In the genomic region with DNA sequence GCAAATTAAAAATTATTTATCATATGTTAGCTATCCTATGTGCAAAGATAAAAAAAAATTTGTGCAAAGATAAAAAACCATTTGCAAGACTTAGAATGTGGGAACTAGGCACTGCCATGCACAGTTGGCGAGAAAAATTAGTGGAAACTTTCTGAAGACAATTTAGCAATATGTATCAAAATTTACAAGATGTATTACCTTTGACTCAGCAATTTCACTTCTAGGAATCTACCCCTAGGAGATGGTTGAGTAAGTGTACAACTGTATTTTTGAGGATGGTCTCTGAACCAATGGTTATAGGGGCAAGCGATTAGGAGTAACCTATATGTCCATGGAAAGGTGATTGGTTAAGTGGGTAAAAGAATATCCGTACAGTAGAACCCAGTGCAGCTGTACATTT, we compare ENCODE assay signal across 17 cellular contexts.
DNase-seq lines count a peak whose midpoint lies in the region; ATAC-seq and TF ChIP-seq lines count a peak whose summit lies in the region.
"Had no signal": no experiment of that assay in that cellular context is flagged by ENCODE, and none has a peak within 500 bp of the region (broad histone marks: within the 10 kb centered on the region; RNA-seq: fewer than 3 reads in every experiment).

No MANE protein-coding gene starts in this region.

- H2AFZ ChIP-seq in PC-3 (ENCODE audit: low read length) = no peak overlapping the region
- H2AFZ ChIP-seq in osteoblast (ENCODE audit: low read length) = no peak overlapping the region

- H3K4me3 ChIP-seq in PC-3 (ENCODE audit: low read length) (peak overlapping the region; percentile 9; the same call in 1 of the 2 replicates), SK-N-MC (no peak overlapping the region), osteoblast (ENCODE audit: insufficient read depth, low read length) (no peak overlapping the region)
- H3K4me3 ChIP-seq: HAP-1 had no signal

- intact Hi-C loops in PC-3 (cut with micrococcal nuclease) = no loop called here

- H3K36me3 ChIP-seq in PC-3 (ENCODE audit: low read depth, low read length) (no peaks in the 10 kb centered on the region), SK-N-MC (ENCODE audit: insufficient read depth, low read length) (no peaks in the 10 kb centered on the region), osteoblast (ENCODE audit: insufficient read depth, low read length) (no peaks in the 10 kb centered on the region)
- H3K36me3 ChIP-seq: BE2C, HAP-1 had no signal

- H3K9me2 ChIP-seq in PC-3 (replicated peaks; ENCODE audit: low read length) = no peaks in the 10 kb centered on the region

- ATAC-seq in PC-3 (no peak), HG02885 (IDR thresholded peaks at IDR 0.05; ENCODE audit: poor library complexity, unreplicated experiment) (no peak)

- peak overlapping the region; percentile 92 for H3K27ac ChIP-seq in PC-3 (ENCODE audit: low read length)
- H3K27ac ChIP-seq in SK-N-MC = peak overlapping the region; percentile 14; the same call in 1 of the 2 replicates
- peak overlapping the region; percentile 60 for H3K27ac ChIP-seq in osteoblast (ENCODE audit: low read depth, low read length)
- H3K27ac ChIP-seq: 22Rv1, HL-60 had no signal

- H3K27me3 Mint-ChIP-seq in activated naive CD8-positive, alpha-beta T cell treated with anti-CD3 and anti-CD28 coated beads for 36 hours = peaks cover 31% of the 10 kb centered on the region

- H3K9me3 ChIP-seq in PC-3 (ENCODE audit: low read length) (no peaks in the 10 kb centered on the region), SK-N-MC (ENCODE audit: low read depth, low read length) (no peaks in the 10 kb centered on the region), osteoblast (ENCODE audit: low read depth, low read length) (no peaks in the 10 kb centered on the region)
- H3K9me3 ChIP-seq: BE2C, HAP-1 had no signal

- TF ChIP-seq CTCF in PC-3 (conservative IDR thresholded peaks at IDR 0.05; ENCODE audit: low read depth, low read length) (no peak), osteoblast (IDR thresholded peaks at IDR 0.05; ENCODE audit: extremely low read depth, low read depth, low read length) (no peak)

- peak overlapping the region; percentile 74 for H3K4me2 ChIP-seq in PC-3 (ENCODE audit: low read length)
- no peak overlapping the region for H3K4me2 ChIP-seq in osteoblast (ENCODE audit: insufficient read depth, low read length)

- H3K4me1 ChIP-seq in PC-3 (ENCODE audit: insufficient read depth, low read length) (peaks cover 37% of the 10 kb centered on the region), osteoblast (ENCODE audit: insufficient read depth, low read length) (peaks cover 33% of the 10 kb centered on the region)
- H3K4me1 ChIP-seq: HAP-1 had no signal

- no peaks in the 10 kb centered on the region for H3K79me2 ChIP-seq in PC-3 (ENCODE audit: low read length)
- H3K79me2 ChIP-seq in osteoblast (ENCODE audit: insufficient read depth, low read length) = no peaks in the 10 kb centered on the region

- H3K4me3 Mint-ChIP-seq in activated naive CD8-positive, alpha-beta T cell treated with anti-CD3 and anti-CD28 coated beads for 36 hours = no peak overlapping the region
- H3K4me3 Mint-ChIP-seq: CD4-positive, CD25-positive, alpha-beta regulatory T cell; CD8-positive, alpha-beta memory T cell had no signal

- DNase-seq in NOMO-1 treated with DMSO at 0.1 percent for 48 hours (lab: John Stamatoyannopoulos, UW; ENCODE audit: unreplicated experiment) = peak; percentile 25
- no peak for DNase-seq in NOMO-1 treated with dmso at 0.1 percent for 144 hours (lab: John Stamatoyannopoulos, UW; ENCODE audit: unreplicated experiment)
- DNase-seq in PC-3 = no peak
- no peak for DNase-seq in SK-N-MC (ENCODE audit: low read depth, low spot score)
- no peak for DNase-seq in osteoblast (ENCODE audit: insufficient read length, low spot score, missing footprints)
- DNase-seq in DMS 273 treated with DMSO at 0.1 percent for 48 hours (lab: John Stamatoyannopoulos, UW) = no peak
- no peak for DNase-seq in activated naive CD8-positive, alpha-beta T cell treated with anti-CD3 and anti-CD28 coated beads for 36 hours
- DNase-seq: ACHN; BE2C; C1 segment of cervical spinal cord; CD4-positive, CD25-positive, alpha-beta regulatory T cell; CD8-positive, alpha-beta memory T cell; COR-L47 had no signal

- peak overlapping the region; percentile 62 for H3K9ac ChIP-seq in PC-3 (ENCODE audit: low read length)
- H3K9ac ChIP-seq in SK-N-MC (ENCODE audit: insufficient read length) = no peak overlapping the region

- no peak overlapping the region for H3K27ac Mint-ChIP-seq in activated naive CD8-positive, alpha-beta T cell treated with anti-CD3 and anti-CD28 coated beads for 36 hours
- H3K27ac Mint-ChIP-seq: CD4-positive, CD25-positive, alpha-beta regulatory T cell; CD8-positive, alpha-beta memory T cell had no signal

- peaks cover 2% of the 10 kb centered on the region for H3K4me1 Mint-ChIP-seq in activated naive CD8-positive, alpha-beta T cell treated with anti-CD3 and anti-CD28 coated beads for 36 hours
- H3K4me1 Mint-ChIP-seq: CD4-positive, CD25-positive, alpha-beta regulatory T cell; CD8-positive, alpha-beta memory T cell had no signal

- H3F3A ChIP-seq in PC-3 (ENCODE audit: low read length, unreplicated experiment) = no peaks in the 10 kb centered on the region

- CTCF ChIA-PET in PC-3 (lab: Charles Lee) = no interaction called here

- POLR2A ChIA-PET in PC-3 (lab: Charles Lee; ENCODE audit: unreplicated experiment) = no interaction called here

- H3K36me3 Mint-ChIP-seq in activated naive CD8-positive, alpha-beta T cell treated with anti-CD3 and anti-CD28 coated beads for 36 hours = no peaks in the 10 kb centered on the region
- H3K36me3 Mint-ChIP-seq: CD4-positive, CD25-positive, alpha-beta regulatory T cell had no signal

- no peaks in the 10 kb centered on the region for H3K9me3 Mint-ChIP-seq in activated naive CD8-positive, alpha-beta T cell treated with anti-CD3 and anti-CD28 coated beads for 36 hours
- H3K9me3 Mint-ChIP-seq: CD4-positive, CD25-positive, alpha-beta regulatory T cell had no signal

- H4K20me1 ChIP-seq in PC-3 (ENCODE audit: low read length) (no peaks in the 10 kb centered on the region), osteoblast (ENCODE audit: insufficient read depth, low read length) (no peaks in the 10 kb centered on the region)

- H3K27me3 ChIP-seq in PC-3 (ENCODE audit: low read length) (no peaks in the 10 kb centered on the region), osteoblast (ENCODE audit: insufficient read depth, low read length) (no peaks in the 10 kb centered on the region)
- H3K27me3 ChIP-seq: BE2C had no signal

- TSS peak; percentile 58 for BruUV-seq in PC-3 (replicated peaks; lab: Mats Ljungman, UMichigan)

Comparison
In these comparisons a context has a peak if more than half of its experiments do, and no peak if none do; other contexts are left out.
1. H3K27ac ChIP-seq: peak in every context shown above with its lines; median percentile 92 in PC-3; 60 in osteoblast; 14 in SK-N-MC.